11 cellular contexts compared by ENCODE assay signal in genomic region chr2:188788621-188789020, GRCh38.
A peak's percentile ranks its signal among the peaks of the same experiment; 100 is the strongest.
DNase-seq lines count a peak whose midpoint lies in the region; ATAC-seq, FAIRE-seq and TF ChIP-seq lines count a peak whose summit lies in the region.
"Had no signal": no experiment of that assay in that cellular context is flagged by ENCODE, and none has a peak within 500 bp of the region (broad histone marks: within the 10 kb centered on the region; RNA-seq: fewer than 3 reads in every experiment).

No MANE protein-coding gene starts in this region.

- peak; percentile 41 for DNase-seq in AG08396 (ENCODE audit: low spot score)
- peak; percentile 63 for DNase-seq in RCC 7860 (ENCODE audit: low spot score)
- DNase-seq in fibroblast of mammary gland (ENCODE audit: low read depth): peak; percentile 95
- peak; percentile 8 for DNase-seq in occipital lobe (lab: John Stamatoyannopoulos, UW)
- DNase-seq in activated CD4-positive, alpha-beta T cell treated with anti-CD3 and anti-CD28 coated beads for 1 hour: no peak
- DNase-seq in activated effector memory CD4-positive, alpha-beta T cell treated with Interleukin-2 at 50 U/mL for 16 hours: no peak
- DNase-seq in NCI-H2196 (lab: John Stamatoyannopoulos, UW; ENCODE audit: unreplicated experiment): no peak
- DNase-seq: amniotic stem cell; stimulated activated naive B cell treated with anti-CD40 and anti-IgM and Interleukin-4, amounts not matched to agents 10 μg/mL and 1 μg/mL and 100 μg/mL, for 72 hours had no signal

- H3K4me3 ChIP-seq in fibroblast of mammary gland (ENCODE audit: control insufficient read depth, low read depth, low read length): peak overlapping the region; percentile 27
- H3K4me3 ChIP-seq: BLaER1 had no signal

- no peak for ATAC-seq in HG03025 (IDR thresholded peaks at IDR 0.05; ENCODE audit: low FRiP score, unreplicated experiment)
- ATAC-seq: stimulated activated naive B cell treated with anti-CD40 and anti-IgM and Interleukin-4, amounts not matched to agents 10 μg/mL and 1 μg/mL and 100 μg/mL, for 72 hours had no signal

- no peak for TF ChIP-seq CTCF in fibroblast of mammary gland (conservative IDR thresholded peaks at IDR 0.05; ENCODE audit: control insufficient read depth, insufficient read depth, low read depth, low read length)

- peak; percentile 95 for FAIRE-seq in RCC 7860 (lab: Jason Lieb, UNC)

Comparison
In these comparisons a context has a peak if more than half of its experiments do, and no peak if none do; other contexts are left out.
1. DNase-seq: peak in AG08396 (single experiment), RCC 7860 (single experiment), fibroblast of mammary gland (single experiment) and occipital lobe (single experiment); none in activated CD4-positive, alpha-beta T cell treated with anti-CD3 and anti-CD28 coated beads for 1 hour (single experiment), activated effector memory CD4-positive, alpha-beta T cell treated with Interleukin-2 at 50 U/mL for 16 hours (single experiment) and NCI-H2196 (single experiment).